11 cellular contexts compared by ENCODE assay signal in genomic region chr1:154352245-154352580, GRCh38. TPM values are rescaled to one million over a fixed set of nuclear protein-coding genes. Genes with fewer than 3 reads are reported as not detected.
A peak's percentile ranks its signal among the peaks of the same experiment; 100 is the strongest.
DNase-seq lines count a peak whose midpoint lies in the region; ATAC-seq, FAIRE-seq and TF ChIP-seq lines count a peak whose summit lies in the region.
"Had no signal": no experiment of that assay in that cellular context is flagged by ENCODE, and none has a peak within 500 bp of the region (broad histone marks: within the 10 kb centered on the region; RNA-seq: fewer than 3 reads in every experiment).

No MANE protein-coding gene starts in this region.

- intact Hi-C loops in CD14-positive monocyte (cut with micrococcal nuclease) (no loop called here), PC-3 (cut with micrococcal nuclease) (loop anchor here (2.0 kb wide), 1 partner anchor 127 kb away; no protein-coding TSS in a partner anchor), endothelial cell of umbilical vein (cut with micrococcal nuclease) (no loop called here)

- H3K27ac Mint-ChIP-seq in CD14-positive monocyte (peak overlapping the region in 3 of 7 donors; percentile 28 to 51 (median 30)), osteocyte (ENCODE audit: unreplicated experiment) (peak overlapping the region; percentile 93)

- no TSS peak for BruUV-seq in PC-3 (replicated peaks; lab: Mats Ljungman, UMichigan)
- BruUV-seq in endothelial cell of umbilical vein (replicated peaks; lab: Mats Ljungman, UMichigan) = no TSS peak

- ATAC-seq in PC-3 (no peak), HG02623 (IDR thresholded peaks at IDR 0.05; ENCODE audit: unreplicated experiment) (no peak)

- H3K4me3 Mint-ChIP-seq in CD14-positive monocyte (peak overlapping the region; percentile 89 to 93), osteocyte (ENCODE audit: unreplicated experiment) (no peak overlapping the region)

- peak overlapping the region; percentile 93 for H3K4me2 ChIP-seq in PC-3 (ENCODE audit: low read length)
- H3K4me2 ChIP-seq in endothelial cell of umbilical vein (ENCODE audit: insufficient read depth, low read length) = peak overlapping the region; percentile 48

- H3K36me3 Mint-ChIP-seq in CD14-positive monocyte (peaks cover 0 to 6% of the 10 kb centered on the region in 2 donors), osteocyte (ENCODE audit: unreplicated experiment) (peaks cover 22% of the 10 kb centered on the region)

- peaks cover 20% of the 10 kb centered on the region; the same call in 1 of the 2 replicates for H3K4me1 ChIP-seq in PC-3 (ENCODE audit: insufficient read depth, low read length)
- H3K4me1 ChIP-seq in endothelial cell of umbilical vein (ENCODE audit: control insufficient read depth, extremely low read depth, insufficient read depth, low read length) = peaks cover 16% of the 10 kb centered on the region

- H3F3A ChIP-seq in PC-3 (ENCODE audit: low read length, unreplicated experiment) = no peaks in the 10 kb centered on the region

- no peaks in the 10 kb centered on the region for H3K9me2 ChIP-seq in PC-3 (replicated peaks; ENCODE audit: low read length)

- dilution Hi-C loops in endothelial cell of umbilical vein (cut with MboI; ENCODE audit: extremely low pct_ligation_motif_present, low sequenced_read_pairs) = no loop called here

- H2AFZ ChIP-seq in PC-3 (ENCODE audit: low read length) = peak overlapping the region; percentile 90
- peak overlapping the region; percentile 88 for H2AFZ ChIP-seq in endothelial cell of umbilical vein (ENCODE audit: low read depth, low read length)

- POLR2A ChIA-PET in PC-3 (lab: Charles Lee; ENCODE audit: unreplicated experiment) = no interaction called here
- POLR2A ChIA-PET in endothelial cell of umbilical vein (lab: Charles Lee) = no interaction called here

- no peak for FAIRE-seq in endothelial cell of umbilical vein (lab: Jason Lieb, UNC)
- FAIRE-seq: colon had no signal

- no peaks in the 10 kb centered on the region for H3K9me1 ChIP-seq in endothelial cell of umbilical vein (replicated peaks; ENCODE audit: control insufficient read depth, extremely low read depth, insufficient read depth, low read length)

- H3K4me3 ChIP-seq in PC-3 (ENCODE audit: low read length) (peak overlapping the region; percentile 69), endothelial cell of umbilical vein (replicated peaks in 1 of 3; ENCODE audit: insufficient read depth in 1 of 3, low read depth in 1 of 3, low read length in 3 of 3) (peak overlapping the region in 2 of 3 experiments; percentile 19 to 46)

- TF ChIP-seq CTCF in CD14-positive monocyte (IDR thresholded peaks at IDR 0.05) (no peak), PC-3 (conservative IDR thresholded peaks at IDR 0.05; ENCODE audit: low read depth, low read length) (no peak), endothelial cell of umbilical vein (IDR thresholded peaks at IDR 0.05; ENCODE audit: extremely low read depth in 1 of 2, insufficient read depth in 1 of 2, low read depth in 1 of 2, low read length in 2 of 2) (no peak), osteocyte (IDR thresholded peaks at IDR 0.05) (no peak)

- H3K27ac ChIP-seq in PC-3 (ENCODE audit: low read length) = no peak overlapping the region
- H3K27ac ChIP-seq in endothelial cell of umbilical vein (ENCODE audit: insufficient read depth, low read depth, low read length) = no peak overlapping the region

- H3K9ac ChIP-seq in PC-3 (ENCODE audit: low read length) = no peak overlapping the region
- no peak overlapping the region for H3K9ac ChIP-seq in endothelial cell of umbilical vein (replicated peaks; ENCODE audit: extremely low read depth, insufficient read depth, low read length)

- H3K4me1 Mint-ChIP-seq in CD14-positive monocyte (peaks cover 47% of the 10 kb centered on the region), osteocyte (ENCODE audit: unreplicated experiment) (peaks cover 24% of the 10 kb centered on the region)

- H3K9me3 ChIP-seq in PC-3 (ENCODE audit: low read length) (no peaks in the 10 kb centered on the region), endothelial cell of umbilical vein (replicated peaks; ENCODE audit: control insufficient read depth, insufficient read depth, low read length) (no peaks in the 10 kb centered on the region)

- H3K27me3 ChIP-seq in PC-3 (ENCODE audit: low read length) = no peaks in the 10 kb centered on the region
- H3K27me3 ChIP-seq in endothelial cell of umbilical vein (ENCODE audit: control insufficient read depth in 2 of 2, insufficient read depth in 2 of 2, low read length in 2 of 2) = no peaks in the 10 kb centered on the region

- H3K36me3 ChIP-seq in PC-3 (ENCODE audit: low read depth, low read length) (no peaks in the 10 kb centered on the region), endothelial cell of umbilical vein (ENCODE audit: control insufficient read depth in 2 of 2, extremely low read depth in 1 of 2, insufficient read depth in 2 of 2, low read length in 2 of 2) (peaks cover 2 to 15% of the 10 kb centered on the region in 2 experiments)

- DNase-seq in CD14-positive monocyte (ENCODE audit: low spot score) = no peak
- no peak for DNase-seq in PC-3
- no peak for DNase-seq in endothelial cell of umbilical vein (ENCODE audit: low read depth, low spot score)
- no peak for DNase-seq in osteocyte (ENCODE audit: extremely low spot score, unreplicated experiment)
- DNase-seq in activated effector memory CD4-positive, alpha-beta T cell treated with anti-CD3 and anti-CD28 coated beads, Interleukin-2, amount 50 U/mL, for 16 hours = no peak
- no peak for DNase-seq in midbrain (lab: John Stamatoyannopoulos, UW)
- DNase-seq in dermis blood vessel endothelial cell = no peak
- DNase-seq: stimulated activated CD4-positive, alpha-beta T cell treated with anti-CD3 and anti-CD28 coated beads, Interleukin-2, amount 100 ng/mL, for 24 hours had no signal

- TF ChIP-seq POLR2A in endothelial cell of umbilical vein (IDR thresholded peaks at IDR 0.05; ENCODE audit: low read depth, low read length) = no peak

- CTCF ChIA-PET in PC-3 (lab: Charles Lee) = interaction anchor here (0.6 kb wide), 1 partner anchor 14 kb away, joined by 7 read pairs; no protein-coding TSS in a partner anchor
- CTCF ChIA-PET in endothelial cell of umbilical vein (lab: Charles Lee) = interaction anchor here (1.0 to 5.4 kb wide), 9 partner anchors 9 to 195 kb away, joined by 3 to 35 read pairs (median 5); no protein-coding TSS in a partner anchor

- no peaks in the 10 kb centered on the region for H4K20me1 ChIP-seq in PC-3 (ENCODE audit: low read length)
- H4K20me1 ChIP-seq in endothelial cell of umbilical vein (replicated peaks; ENCODE audit: control insufficient read depth, extremely low read depth, insufficient read depth, low read length) = no peaks in the 10 kb centered on the region

- H3K27me3 Mint-ChIP-seq in CD14-positive monocyte (ENCODE audit: low read depth in 3 of 3) (peaks cover 10 to 31% (median 21%) of the 10 kb centered on the region in 3 donors), osteocyte (ENCODE audit: unreplicated experiment) (no peaks in the 10 kb centered on the region)

- H3K79me2 ChIP-seq in PC-3 (ENCODE audit: low read length) (no peaks in the 10 kb centered on the region), endothelial cell of umbilical vein (ENCODE audit: control insufficient read depth, insufficient read depth, low read length) (no peaks in the 10 kb centered on the region)

- H3K9me3 Mint-ChIP-seq in CD14-positive monocyte (peaks cover 0 to 3% (median 0%) of the 10 kb centered on the region in 7 donors), osteocyte (ENCODE audit: unreplicated experiment) (no peaks in the 10 kb centered on the region)

RNA-seq across cellular contexts. Expression of gene ATP8B2, which starts 26.9 kb away (rescaled TPM):
- under 1 TPM; 0.46 to 0.98 TPM for polyA plus RNA-seq in CD14-positive monocyte
- total RNA-seq in PC-3 (2014; rRNA removed) = 25.7 and 36.3 TPM in 2 replicates
- 60.0 and 64.7 TPM in 2 replicates for total RNA-seq in endothelial cell of umbilical vein
- polyA plus RNA-seq in endothelial cell of umbilical vein = 72.8 and 86.0 TPM in 2 replicates
- 50.3 and 60.3 TPM in 2 replicates for polyA plus RNA-seq in endothelial cell of umbilical vein (2011; cell fraction: cytosol; rRNA removed)
- 71.2 and 108 TPM in 2 replicates for polyA plus RNA-seq in endothelial cell of umbilical vein (2011; cell fraction: nucleus; rRNA removed)
- polyA plus RNA-seq in endothelial cell of umbilical vein (2012) = 27.5 and 27.9 TPM in 2 replicates
- 62.8 and 100.0 TPM in 2 replicates for polyA minus RNA-seq in endothelial cell of umbilical vein
- not detected for polyA minus RNA-seq in endothelial cell of umbilical vein (2011; cell fraction: cytosol; rRNA and poly(A)+ RNA removed)
- 33.3 and 33.5 TPM in 2 replicates for polyA minus RNA-seq in endothelial cell of umbilical vein (2011; cell fraction: nucleus; rRNA and poly(A)+ RNA removed)
- 94.4 and 98.5 TPM in 2 replicates for total RNA-seq in osteocyte
- 90.0 and 108 TPM in 2 replicates for total RNA-seq in dermis blood vessel endothelial cell

RNA-seq across cellular contexts. Expression of gene AQP10, which starts 31.3 kb away (rescaled TPM):
- polyA plus RNA-seq in CD14-positive monocyte (under 1 TPM in 1 of 2 donors, not detected in 1; 0.09 TPM), endothelial cell of umbilical vein (0.08 TPM in 1 of 2 replicates, not detected in the other)
- total RNA-seq in PC-3 (2014; rRNA removed) (not detected in 2 replicates), endothelial cell of umbilical vein (not detected in 2 replicates), osteocyte (not detected in 2 replicates), dermis blood vessel endothelial cell (not detected in 2 replicates)
- not detected in 2 replicates for polyA plus RNA-seq in endothelial cell of umbilical vein (2011; cell fraction: cytosol; rRNA removed)
- polyA plus RNA-seq in endothelial cell of umbilical vein (2011; cell fraction: nucleus; rRNA removed) = 0.07 TPM in 1 of 2 replicates, not detected in the other
- not detected in 2 replicates for polyA plus RNA-seq in endothelial cell of umbilical vein (2012)
- polyA minus RNA-seq in endothelial cell of umbilical vein = 0.49 and 1.0 TPM in 2 replicates
- not detected for polyA minus RNA-seq in endothelial cell of umbilical vein (2011; cell fraction: cytosol; rRNA and poly(A)+ RNA removed)
- not detected in 2 replicates for polyA minus RNA-seq in endothelial cell of umbilical vein (2011; cell fraction: nucleus; rRNA and poly(A)+ RNA removed)
- total RNA-seq: RPMI7951 had no signal

RNA-seq across cellular contexts. Expression of gene IL6R, which starts 52.9 kb away (rescaled TPM):
- polyA plus RNA-seq in CD14-positive monocyte = 10 to 100 TPM; 56.4 to 81.7 TPM
- total RNA-seq in PC-3 (2014; rRNA removed) = 16.1 and 43.3 TPM in 2 replicates
- total RNA-seq in endothelial cell of umbilical vein = 3.3 and 4.8 TPM in 2 replicates
- 4.2 and 5.1 TPM in 2 replicates for polyA plus RNA-seq in endothelial cell of umbilical vein
- polyA plus RNA-seq in endothelial cell of umbilical vein (2011; cell fraction: cytosol; rRNA removed) = 2.8 and 3.4 TPM in 2 replicates
- polyA plus RNA-seq in endothelial cell of umbilical vein (2011; cell fraction: nucleus; rRNA removed) = 2.1 and 3.4 TPM in 2 replicates
- polyA plus RNA-seq in endothelial cell of umbilical vein (2012) = 2.1 and 2.6 TPM in 2 replicates
- 16.2 and 17.7 TPM in 2 replicates for polyA minus RNA-seq in endothelial cell of umbilical vein
- 4.4 TPM for polyA minus RNA-seq in endothelial cell of umbilical vein (2011; cell fraction: cytosol; rRNA and poly(A)+ RNA removed)
- polyA minus RNA-seq in endothelial cell of umbilical vein (2011; cell fraction: nucleus; rRNA and poly(A)+ RNA removed) = 1.9 and 2.8 TPM in 2 replicates
- total RNA-seq in osteocyte = 10.4 and 12.4 TPM in 2 replicates
- total RNA-seq in dermis blood vessel endothelial cell = 23.3 and 25.2 TPM in 2 replicates
